In the genomic region with DNA sequence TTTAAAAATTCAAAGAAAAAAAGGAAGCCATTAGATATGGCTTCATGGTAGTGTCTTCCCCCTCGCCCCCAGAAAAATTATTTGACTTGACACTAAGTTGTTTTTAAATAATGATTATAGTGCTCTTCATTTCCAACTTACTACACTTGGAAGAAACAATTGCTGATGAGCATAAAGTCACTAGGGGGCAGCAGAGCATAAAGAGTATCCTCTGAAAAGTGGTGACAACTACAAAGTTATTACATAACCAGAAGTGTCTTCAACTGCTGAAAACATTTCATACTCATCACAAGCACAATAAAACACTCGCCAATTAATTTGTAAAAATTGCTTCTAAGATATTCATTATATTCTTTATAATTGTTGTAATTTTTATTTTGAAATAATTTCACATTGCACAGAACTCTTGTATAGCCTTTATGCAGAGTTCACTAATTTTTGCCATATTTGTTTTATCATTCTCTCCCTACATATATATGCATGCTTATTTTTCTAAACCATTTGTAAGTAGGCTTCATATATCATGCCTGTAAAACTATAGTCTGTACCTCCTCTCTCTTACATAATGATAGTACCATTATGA, we compare ENCODE assay signal across 8 cellular contexts. TPM values are rescaled to one million over a fixed set of nuclear protein-coding genes. Genes with fewer than 3 reads are reported as not detected.
DNase-seq lines count a peak whose midpoint lies in the region; ATAC-seq, FAIRE-seq and TF ChIP-seq lines count a peak whose summit lies in the region.

No MANE protein-coding gene starts in this region.

- FAIRE-seq in H1 (lab: Jason Lieb, UNC) = peak; percentile 28

- 8% methylated on average over 2 of the region's 2 CpGs; no CpG with 5 or more reads in 1 of the 2 experiments for WGBS in H1 (ENCODE audit: extremely low coverage in 1 of 2, insufficient coverage in 1 of 2, insufficient read length in 1 of 2, insufficient replicate concordance in 2 of 2, low coverage in 1 of 2, low lambda C conversion rate in 2 of 2, missing lambda C conversion rate in 1 of 2), 2 experiments

- POLR2A ChIA-PET in GM10248 (lab: Yijun Ruan, JAX) (no interaction called here), H1 (lab: Charles Lee; ENCODE audit: partially characterized antibody) (no interaction called here)

- peak; percentile 67 for ATAC-seq in HG03039 (IDR thresholded peaks at IDR 0.05; ENCODE audit: unreplicated experiment)
- peak; percentile 43 to 48 for ATAC-seq in activated CD4-positive, CD25-positive, alpha-beta regulatory T cell treated with anti-CD3 and anti-CD28 coated beads, Interleukin-2, amount 50 U/mL, for 24 hours

- H4K5ac ChIP-seq in H1 (ENCODE audit: insufficient read length, low read depth, low read length) = no peak overlapping the region

- no peak overlapping the region for H3K27ac ChIP-seq in H1 (ENCODE audit: low read depth, low read length)

- H2BK120ac ChIP-seq in H1 (replicated peaks; ENCODE audit: low read depth, low read length) = no peak overlapping the region

- no peak overlapping the region for H4K8ac ChIP-seq in H1 (ENCODE audit: extremely low read depth, insufficient read depth, low read length)

- H2BK15ac ChIP-seq in H1 (ENCODE audit: low read length) = no peak overlapping the region

- no peaks in the 10 kb centered on the region for H4K20me1 ChIP-seq in H1 (replicated peaks in 1 of 2; ENCODE audit: control insufficient read depth in 1 of 2, insufficient read depth in 2 of 2, low read length in 2 of 2)

- no peak overlapping the region for H3K9ac ChIP-seq in H1 (replicated peaks in 1 of 4; ENCODE audit: extremely low read depth in 1 of 4, low read depth in 3 of 4, low read length in 3 of 4)

- peak; percentile 86 to 87 for TF ChIP-seq RAD21 in H1 (IDR thresholded peaks at IDR 0.05 in 1 of 2, conservative IDR thresholded peaks at IDR 0.05 in 1 of 2; ENCODE audit: low read depth in 2 of 2, low read length in 2 of 2)

- peak; percentile 69 for DNase-seq in GM10248 (ENCODE audit: extremely low spot score)
- peak; percentile 33 for DNase-seq in NCI-H446 treated with DMSO at 0.1 percent for 48 hours (lab: John Stamatoyannopoulos, UW)
- DNase-seq in H1 (ENCODE audit: low read depth in 1 of 2, low spot score in 2 of 2) = no peak
- peak; percentile 85 for DNase-seq in midbrain (lab: John Stamatoyannopoulos, UW)
- DNase-seq in stimulated activated naive CD4-positive, alpha-beta T cell treated with Interleukin-2 at 50 U/mL for 16 hours (lab: John Stamatoyannopoulos, UW) = peak; percentile 17
- DNase-seq in occipital lobe (lab: John Stamatoyannopoulos, UW) = no peak

- H2BK20ac ChIP-seq in H1 (ENCODE audit: low read length) = no peak overlapping the region

- H3K36me3 ChIP-seq in H1 (ENCODE audit: control insufficient read depth in 2 of 4, insufficient read depth in 4 of 4, low read length in 3 of 4) = no peaks in the 10 kb centered on the region

- H3K23ac ChIP-seq in H1 (ENCODE audit: insufficient read length) = no peak overlapping the region

- no peak overlapping the region for H3K4ac ChIP-seq in H1 (replicated peaks; ENCODE audit: insufficient read length, low read depth, low read length)

- no peaks in the 10 kb centered on the region for H3K27me3 ChIP-seq in H1 (replicated peaks in 1 of 4; ENCODE audit: control insufficient read depth in 3 of 4, extremely low read depth in 1 of 4, insufficient read depth in 3 of 4, low read length in 3 of 4)

- no peak overlapping the region for H3K4me3 ChIP-seq in H1 (ENCODE audit: extremely low read depth in 1 of 4, insufficient read depth in 2 of 4, low read depth in 3 of 4, low read length in 4 of 4)

- no peak overlapping the region for H4K91ac ChIP-seq in H1 (replicated peaks; ENCODE audit: insufficient read length, low read length)

- H3K79me1 ChIP-seq in H1 (ENCODE audit: low read depth, low read length) = peaks cover 6% of the 10 kb centered on the region

- TF ChIP-seq CTCF in GM10248 (IDR thresholded peaks at IDR 0.05; ENCODE audit: control extremely low read depth, extremely low read depth, low read depth, missing control alignments) = peak; percentile 70
- TF ChIP-seq CTCF in H1 (IDR thresholded peaks at IDR 0.05; ENCODE audit: control extremely low read depth in 1 of 3, insufficient read depth in 1 of 3, low read depth in 1 of 3, low read length in 3 of 3) = peak in 2 of 3 experiments; percentile 65 to 68; a peak in 2 of 4 replicates

- H2AFZ ChIP-seq in H1 (ENCODE audit: low read length) = no peak overlapping the region

- peaks cover 0 to 3% of the 10 kb centered on the region in 2 experiments; a peak in 1 of 4 replicates for H3K79me2 ChIP-seq in H1 (ENCODE audit: control insufficient read depth in 1 of 2, insufficient read depth in 2 of 2, low read length in 2 of 2)

- no peak overlapping the region for H2BK12ac ChIP-seq in H1 (ENCODE audit: low read depth, low read length)

- no peak overlapping the region for H3K14ac ChIP-seq in H1 (ENCODE audit: insufficient read length)

- no peaks in the 10 kb centered on the region for H3K9me3 ChIP-seq in H1 (ENCODE audit: insufficient read depth in 2 of 2, low read depth in 1 of 2, low read length in 1 of 2)

- no peak overlapping the region for H2BK5ac ChIP-seq in H1 (ENCODE audit: low read depth, low read length)

- CTCF ChIA-PET in GM10248 (lab: Yijun Ruan, JAX) (interaction anchor here (0.8 to 3.4 kb wide), 6 partner anchors 84 to 97 kb away, joined by 3 to 47 read pairs (median 13); no protein-coding TSS in a partner anchor), H1 (lab: Charles Lee; ENCODE audit: partially characterized antibody) (interaction anchor here (0.9 to 1.8 kb wide), 12 partner anchors 12 to 116 kb away, joined by 3 to 15 read pairs (median 4); a partner anchor contains a TSS)

- no peak overlapping the region for H3K56ac ChIP-seq in H1 (replicated peaks; ENCODE audit: insufficient read length, low read depth, low read length)

- no peak for TF ChIP-seq EP300 in H1 (IDR thresholded peaks at IDR 0.05; ENCODE audit: borderline replicate concordance in 1 of 2, low read depth in 2 of 2, low read length in 2 of 2)

- no peak overlapping the region for H3K4me2 ChIP-seq in H1 (ENCODE audit: insufficient read depth in 1 of 2, low read depth in 2 of 2, low read length in 2 of 2)

- no peak for TF ChIP-seq POLR2A in H1 (IDR thresholded peaks at IDR 0.05; ENCODE audit: control extremely low read depth in 1 of 2, low read depth in 2 of 2, low read length in 2 of 2)

- H2AK5ac ChIP-seq in H1 (ENCODE audit: low read depth, low read length) = no peak overlapping the region

- no peaks in the 10 kb centered on the region for H3K23me2 ChIP-seq in H1 (ENCODE audit: low read depth, low read length)

- peaks cover 0 to 3% (median 0%) of the 10 kb centered on the region in 4 experiments; a peak in 1 of 7 replicates for H3K4me1 ChIP-seq in H1 (replicated peaks in 1 of 4; ENCODE audit: control insufficient read depth in 3 of 4, insufficient read depth in 4 of 4, low read length in 3 of 4)

- H3K18ac ChIP-seq in H1 (ENCODE audit: extremely low read depth, low read length) = no peak overlapping the region

TF ChIP-seq in H1, 55 proteins besides CTCF, POLR2A, EP300 and RAD21:
- TF ChIP-seq TCF12 (IDR thresholded peaks at IDR 0.05; ENCODE audit: low read depth, low read length) (no peak), CEBPB (IDR thresholded peaks at IDR 0.05; ENCODE audit: low read depth, low read length) (peak; percentile 56; the same call in 1 of the 2 replicates)

RNA-seq across cellular contexts. Expression of a gene that starts 54.9 kb away (rescaled TPM):
- 30.1 and 33.0 TPM in 2 replicates for total RNA-seq in H1 (2021; fragmentation: NEBNext Ultra II Directional; extraction: Animal tissue kit (Norgen Biotek cat#: 25700))
- polyA plus RNA-seq in H1 (2011; rRNA removed) = 13.5 and 18.3 TPM in 2 replicates
- polyA plus RNA-seq in H1 (2011; cell fraction: cytosol; rRNA removed) = 13.0 TPM
- 21.4 TPM for polyA plus RNA-seq in H1 (2011; cell fraction: nucleus; rRNA removed)
- 13.7 to 23.3 TPM (median 18.8 TPM) in 4 replicates for polyA plus RNA-seq in H1 (2012, experiment 1 of 2)
- polyA plus RNA-seq in H1 (2012, experiment 2 of 2) = 1.1 TPM
- polyA plus RNA-seq in H1 (2013, experiment 1 of 2) = 17.7 TPM
- polyA plus RNA-seq in H1 (2013, experiment 2 of 2) = 16.0 TPM
- 52.2 and 61.4 TPM in 2 replicates for polyA minus RNA-seq in H1 (2011; rRNA and poly(A)+ RNA removed)
- polyA minus RNA-seq in H1 (2011; cell fraction: cytosol; rRNA and poly(A)+ RNA removed) = 50.8 TPM
- 61.1 TPM for polyA minus RNA-seq in H1 (2011; cell fraction: nucleus; rRNA and poly(A)+ RNA removed)
- 190 TPM for total RNA-seq in occipital lobe

Comparison
In these comparisons a context has a peak if more than half of its experiments do, and no peak if none do; other contexts are left out.
1. DNase-seq: peak in GM10248 (single experiment), NCI-H446 treated with DMSO at 0.1 percent for 48 hours (single experiment), midbrain (single experiment) and stimulated activated naive CD4-positive, alpha-beta T cell treated with Interleukin-2 at 50 U/mL for 16 hours (single experiment); none in H1 (0 of 2) and occipital lobe (single experiment).